Comparison of ENCODE assay signal across 1 cellular context in the genomic region with DNA sequence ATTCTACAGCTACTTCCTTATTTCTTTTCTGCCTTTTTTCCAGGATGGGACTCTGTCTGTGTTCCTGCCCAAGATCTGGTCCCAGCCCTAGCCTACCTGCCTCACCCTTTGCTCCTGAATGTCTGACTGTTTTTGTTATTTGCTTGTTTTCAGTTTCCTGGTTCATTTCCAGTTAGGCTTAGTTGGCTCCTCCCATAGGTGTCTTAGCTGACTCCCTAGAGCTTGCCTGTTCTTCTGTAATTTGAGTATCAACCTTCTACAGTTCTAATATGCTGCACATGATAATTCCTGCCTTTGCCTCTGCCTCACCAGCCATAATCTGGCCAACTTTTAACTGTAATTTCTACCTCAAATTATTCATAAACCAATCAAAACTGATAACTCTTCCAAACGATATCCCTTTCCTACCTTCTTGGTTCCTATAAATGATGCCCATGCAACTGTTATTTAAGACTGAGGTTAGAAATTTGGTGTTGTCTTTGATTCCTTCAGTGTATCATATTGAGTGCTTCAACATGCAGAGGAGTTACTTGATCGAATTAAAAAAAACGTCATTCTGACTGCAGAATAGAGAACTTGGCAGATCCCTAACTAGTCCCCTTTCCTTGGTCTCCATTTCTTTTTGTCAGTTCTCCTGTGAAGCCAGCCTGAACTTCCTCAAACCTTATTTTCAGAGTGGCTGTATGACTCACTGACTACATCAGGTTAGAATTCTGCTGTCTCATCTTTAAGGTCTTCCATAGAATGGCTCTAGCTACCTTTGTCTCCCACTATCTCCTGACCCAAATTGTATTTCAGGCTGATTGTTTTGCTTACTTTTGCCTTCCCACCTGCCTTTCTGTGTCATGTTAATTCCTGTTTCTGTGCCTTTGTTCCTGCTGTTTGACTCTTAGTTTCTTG.
A peak's percentile ranks its signal among the peaks of the same experiment; 100 is the strongest.
TF ChIP-seq lines count a peak whose summit lies in the region.

No MANE protein-coding gene starts in this region.

TF ChIP-seq in K562, 482 proteins besides CTCF, POLR2A, EP300 and RAD21 (continued from another document and continues in another):
- TF ChIP-seq, protein P1, sequence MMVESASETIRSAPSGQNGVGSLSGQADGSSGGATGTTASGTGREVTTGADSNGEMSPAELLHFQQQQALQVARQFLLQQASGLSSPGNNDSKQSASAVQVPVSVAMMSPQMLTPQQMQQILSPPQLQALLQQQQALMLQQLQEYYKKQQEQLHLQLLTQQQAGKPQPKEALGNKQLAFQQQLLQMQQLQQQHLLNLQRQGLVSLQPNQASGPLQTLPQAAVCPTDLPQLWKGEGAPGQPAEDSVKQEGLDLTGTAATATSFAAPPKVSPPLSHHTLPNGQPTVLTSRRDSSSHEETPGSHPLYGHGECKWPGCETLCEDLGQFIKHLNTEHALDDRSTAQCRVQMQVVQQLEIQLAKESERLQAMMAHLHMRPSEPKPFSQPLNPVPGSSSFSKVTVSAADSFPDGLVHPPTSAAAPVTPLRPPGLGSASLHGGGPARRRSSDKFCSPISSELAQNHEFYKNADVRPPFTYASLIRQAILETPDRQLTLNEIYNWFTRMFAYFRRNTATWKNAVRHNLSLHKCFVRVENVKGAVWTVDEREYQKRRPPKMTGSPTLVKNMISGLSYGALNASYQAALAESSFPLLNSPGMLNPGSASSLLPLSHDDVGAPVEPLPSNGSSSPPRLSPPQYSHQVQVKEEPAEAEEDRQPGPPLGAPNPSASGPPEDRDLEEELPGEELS (CRISPR knock-in tag; IDR thresholded peaks at IDR 0.05; ENCODE audit: borderline replicate concordance): no peak
- TF ChIP-seq ZNF143 (CRISPR knock-in tag; IDR thresholded peaks at IDR 0.05) (no peak), ZNF318 (IDR thresholded peaks at IDR 0.05; ENCODE audit: borderline replicate concordance in 1 of 2, low read depth in 1 of 2) (0 out of 4 replicates have a peak, but pooled peaks of 1 of the 2 experiments have one; percentile 40), ETV1 (tag; conservative IDR thresholded peaks at IDR 0.05; ENCODE audit: low read depth) (0 out of 2 replicates have a peak, but pooled peaks have one; percentile 31), MAFK (IDR thresholded peaks at IDR 0.05; ENCODE audit: low read length) (peak; percentile 93), RBM39 (optimal IDR thresholded peaks at IDR 0.05; ENCODE audit: low read depth, low read length) (no peak), ZNF444 (CRISPR knock-in tag; IDR thresholded peaks at IDR 0.05) (no peak), TRIM28 (IDR thresholded peaks at IDR 0.05) (peak; percentile 19; the same call in 1 of the 2 replicates), TAF1 (IDR thresholded peaks at IDR 0.05; ENCODE audit: control insufficient read depth, extremely low read depth, insufficient read depth, low read length, severe bottlenecking) (peak; percentile 50), FOXP1 (CRISPR knock-in tag; IDR thresholded peaks at IDR 0.05) (no peak), POLR2H (tag; IDR thresholded peaks at IDR 0.05; ENCODE audit: low read depth) (peak; percentile 32; the same call in 1 of the 2 replicates), ATF3 (IDR thresholded peaks at IDR 0.05) (peak; percentile 94), ATF3 (CRISPR knock-in tag; conservative IDR thresholded peaks at IDR 0.05) (peak; percentile 75), MTA2 (IDR thresholded peaks at IDR 0.05; ENCODE audit: low read depth) (no peak; the same call in 1 of the 2 replicates), SRSF7 (optimal IDR thresholded peaks at IDR 0.05; ENCODE audit: low read depth, low read length) (no peak), E2F8 (IDR thresholded peaks at IDR 0.05; ENCODE audit: low read depth, partially characterized antibody) (peak; percentile 58), MECOM (CRISPR knock-in tag; IDR thresholded peaks at IDR 0.05) (peak; percentile 91; the same call in 1 of the 2 replicates), EP400 (IDR thresholded peaks at IDR 0.05) (peak; percentile 64), E4F1 (CRISPR knock-in tag; IDR thresholded peaks at IDR 0.05; ENCODE audit: borderline replicate concordance) (no peak), RAD51 (IDR thresholded peaks at IDR 0.05; ENCODE audit: borderline replicate concordance, low read depth) (no peak)
- TF ChIP-seq, protein P2, sequence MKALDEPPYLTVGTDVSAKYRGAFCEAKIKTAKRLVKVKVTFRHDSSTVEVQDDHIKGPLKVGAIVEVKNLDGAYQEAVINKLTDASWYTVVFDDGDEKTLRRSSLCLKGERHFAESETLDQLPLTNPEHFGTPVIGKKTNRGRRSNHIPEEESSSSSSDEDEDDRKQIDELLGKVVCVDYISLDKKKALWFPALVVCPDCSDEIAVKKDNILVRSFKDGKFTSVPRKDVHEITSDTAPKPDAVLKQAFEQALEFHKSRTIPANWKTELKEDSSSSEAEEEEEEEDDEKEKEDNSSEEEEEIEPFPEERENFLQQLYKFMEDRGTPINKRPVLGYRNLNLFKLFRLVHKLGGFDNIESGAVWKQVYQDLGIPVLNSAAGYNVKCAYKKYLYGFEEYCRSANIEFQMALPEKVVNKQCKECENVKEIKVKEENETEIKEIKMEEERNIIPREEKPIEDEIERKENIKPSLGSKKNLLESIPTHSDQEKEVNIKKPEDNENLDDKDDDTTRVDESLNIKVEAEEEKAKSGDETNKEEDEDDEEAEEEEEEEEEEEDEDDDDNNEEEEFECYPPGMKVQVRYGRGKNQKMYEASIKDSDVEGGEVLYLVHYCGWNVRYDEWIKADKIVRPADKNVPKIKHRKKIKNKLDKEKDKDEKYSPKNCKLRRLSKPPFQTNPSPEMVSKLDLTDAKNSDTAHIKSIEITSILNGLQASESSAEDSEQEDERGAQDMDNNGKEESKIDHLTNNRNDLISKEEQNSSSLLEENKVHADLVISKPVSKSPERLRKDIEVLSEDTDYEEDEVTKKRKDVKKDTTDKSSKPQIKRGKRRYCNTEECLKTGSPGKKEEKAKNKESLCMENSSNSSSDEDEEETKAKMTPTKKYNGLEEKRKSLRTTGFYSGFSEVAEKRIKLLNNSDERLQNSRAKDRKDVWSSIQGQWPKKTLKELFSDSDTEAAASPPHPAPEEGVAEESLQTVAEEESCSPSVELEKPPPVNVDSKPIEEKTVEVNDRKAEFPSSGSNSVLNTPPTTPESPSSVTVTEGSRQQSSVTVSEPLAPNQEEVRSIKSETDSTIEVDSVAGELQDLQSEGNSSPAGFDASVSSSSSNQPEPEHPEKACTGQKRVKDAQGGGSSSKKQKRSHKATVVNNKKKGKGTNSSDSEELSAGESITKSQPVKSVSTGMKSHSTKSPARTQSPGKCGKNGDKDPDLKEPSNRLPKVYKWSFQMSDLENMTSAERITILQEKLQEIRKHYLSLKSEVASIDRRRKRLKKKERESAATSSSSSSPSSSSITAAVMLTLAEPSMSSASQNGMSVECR (CRISPR knock-in tag; IDR thresholded peaks at IDR 0.05): no peak
